Comparison of ENCODE assay signal across 15 cellular contexts in the genomic region with DNA sequence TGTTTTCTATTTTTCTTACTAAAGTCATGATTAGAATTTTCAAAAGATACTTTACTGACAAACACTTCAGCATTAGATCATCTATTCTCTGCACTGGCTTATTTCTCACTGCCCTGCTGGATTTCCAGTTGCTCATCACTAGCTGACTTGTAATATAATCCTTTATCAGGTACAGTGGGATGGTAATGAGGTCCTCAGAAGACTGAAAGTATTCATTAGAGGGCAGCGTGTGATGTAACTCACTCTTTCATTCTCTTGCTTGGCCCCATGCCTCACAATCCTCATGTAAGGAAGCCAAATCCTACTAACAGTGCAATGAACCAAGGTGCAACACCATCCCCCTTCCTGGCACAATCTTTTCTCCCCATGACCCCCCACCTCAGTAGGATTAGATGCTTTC.
A peak's percentile ranks its signal among the peaks of the same experiment; 100 is the strongest.
DNase-seq lines count a peak whose midpoint lies in the region; TF ChIP-seq lines count a peak whose summit lies in the region.
"Had no signal": no experiment of that assay in that cellular context is flagged by ENCODE, and none has a peak within 500 bp of the region (broad histone marks: within the 10 kb centered on the region; RNA-seq: fewer than 3 reads in every experiment).

No MANE protein-coding gene starts in this region.

- in situ Hi-C loops in SK-MEL-5 (cut with HindIII; ENCODE audit: low pct_unique_long_range_greater_than_20kb, low sequenced_read_pairs): no loop called here

- 50 to 60% methylated on average over 1 of the region's 1 CpG for WGBS in lower leg skin, 2 donors

- TF ChIP-seq POLR2A in lower leg skin (IDR thresholded peaks at IDR 0.05): no peak

- H3K4me3 ChIP-seq in lower leg skin (ENCODE audit: low read depth, poor library complexity, severe bottlenecking): no peak overlapping the region
- H3K4me3 ChIP-seq: BLaER1, GM23248 had no signal

- intact Hi-C loops in lower leg skin (cut with DNase I; ENCODE audit: low total_unique reads): no loop called here

- DNase-seq in NCI-H2227 treated with DMSO at 0.1 percent for 48 hours (lab: John Stamatoyannopoulos, UW): peak; percentile 3
- DNase-seq in NCI-H2227 (lab: John Stamatoyannopoulos, UW; ENCODE audit: unreplicated experiment): no peak
- peak; percentile 61 for DNase-seq in SK-MEL-5 (ENCODE audit: low read depth, low spot score)
- DNase-seq in left kidney (ENCODE audit: low read depth, low spot score): peak; percentile 5
- peak; percentile 18 for DNase-seq in renal cortical epithelial cell (ENCODE audit: low read depth)
- DNase-seq in lower leg skin (ENCODE audit: low spot score in 2 of 2): no peak
- DNase-seq in NAMALWA (ENCODE audit: low spot score): no peak
- DNase-seq in NCI-H187 treated with DMSO at 0.1 percent for 48 hours (lab: John Stamatoyannopoulos, UW): no peak
- DNase-seq: 8988T; AML-193; CD8-positive, alpha-beta memory T cell; DMS53; GF-D8; GM23248 had no signal

- no peak for TF ChIP-seq CTCF in lower leg skin (IDR thresholded peaks at IDR 0.05)

Comparison
In these comparisons a context has a peak if more than half of its experiments do, and no peak if none do; other contexts are left out.
1. DNase-seq: peak in NCI-H2227 treated with DMSO at 0.1 percent for 48 hours (single experiment), SK-MEL-5 (single experiment), left kidney (single experiment) and renal cortical epithelial cell (single experiment); none in NCI-H2227 (single experiment), lower leg skin (0 of 2), NAMALWA (single experiment) and NCI-H187 treated with DMSO at 0.1 percent for 48 hours (single experiment).